1 cellular context compared by ENCODE assay signal in the genomic region with DNA sequence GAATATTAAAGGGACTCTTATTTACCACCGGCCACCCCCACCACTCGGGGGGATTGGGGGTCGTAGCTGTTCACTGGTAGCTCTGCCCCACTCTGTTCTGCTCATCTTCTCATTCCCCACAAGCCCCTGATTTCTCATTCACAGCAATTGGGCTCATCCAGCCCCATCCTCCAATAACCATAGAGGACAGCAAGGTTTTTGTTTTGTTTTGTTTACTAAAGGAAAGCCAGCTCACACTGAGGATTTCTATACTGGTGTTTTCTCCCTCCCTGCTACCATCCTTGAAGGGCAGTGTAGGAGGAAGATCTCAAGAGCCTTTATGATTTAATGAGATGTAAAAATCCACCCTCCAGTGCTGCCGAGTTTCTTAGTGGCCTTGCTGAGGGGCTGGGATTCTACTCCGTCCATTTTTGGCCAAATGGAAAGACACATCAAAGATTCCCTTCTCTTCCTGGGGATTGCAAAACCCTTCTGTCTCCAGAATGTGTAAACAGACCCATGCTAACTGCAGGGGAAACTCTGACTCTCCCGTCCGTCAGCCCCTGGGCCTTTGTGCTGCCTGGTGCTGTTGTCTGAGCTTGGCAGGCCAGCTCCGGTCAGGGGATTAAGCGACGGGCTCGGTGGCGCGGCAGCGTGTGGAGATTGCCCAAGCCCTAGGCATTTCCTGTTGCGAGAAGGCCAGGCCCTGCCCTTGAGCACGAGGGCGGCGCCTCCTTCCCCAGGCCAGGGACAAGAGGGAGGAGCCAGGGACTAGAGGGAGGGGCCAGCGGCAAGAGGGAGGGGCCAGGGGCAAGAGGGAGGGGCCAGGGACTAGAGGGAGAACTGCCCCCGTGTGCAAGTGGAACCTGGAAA.
TF ChIP-seq lines count a peak whose summit lies in the region.

No MANE protein-coding gene starts in this region.

TF ChIP-seq in HepG2, 621 proteins besides CTCF, POLR2A, EP300 and RAD21 (continued from another document):
- TF ChIP-seq, protein P1, sequence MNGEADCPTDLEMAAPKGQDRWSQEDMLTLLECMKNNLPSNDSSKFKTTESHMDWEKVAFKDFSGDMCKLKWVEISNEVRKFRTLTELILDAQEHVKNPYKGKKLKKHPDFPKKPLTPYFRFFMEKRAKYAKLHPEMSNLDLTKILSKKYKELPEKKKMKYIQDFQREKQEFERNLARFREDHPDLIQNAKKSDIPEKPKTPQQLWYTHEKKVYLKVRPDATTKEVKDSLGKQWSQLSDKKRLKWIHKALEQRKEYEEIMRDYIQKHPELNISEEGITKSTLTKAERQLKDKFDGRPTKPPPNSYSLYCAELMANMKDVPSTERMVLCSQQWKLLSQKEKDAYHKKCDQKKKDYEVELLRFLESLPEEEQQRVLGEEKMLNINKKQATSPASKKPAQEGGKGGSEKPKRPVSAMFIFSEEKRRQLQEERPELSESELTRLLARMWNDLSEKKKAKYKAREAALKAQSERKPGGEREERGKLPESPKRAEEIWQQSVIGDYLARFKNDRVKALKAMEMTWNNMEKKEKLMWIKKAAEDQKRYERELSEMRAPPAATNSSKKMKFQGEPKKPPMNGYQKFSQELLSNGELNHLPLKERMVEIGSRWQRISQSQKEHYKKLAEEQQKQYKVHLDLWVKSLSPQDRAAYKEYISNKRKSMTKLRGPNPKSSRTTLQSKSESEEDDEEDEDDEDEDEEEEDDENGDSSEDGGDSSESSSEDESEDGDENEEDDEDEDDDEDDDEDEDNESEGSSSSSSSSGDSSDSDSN (CRISPR knock-in tag; IDR thresholded peaks at IDR 0.05) = peak; percentile 99
- TF ChIP-seq, protein P2, sequence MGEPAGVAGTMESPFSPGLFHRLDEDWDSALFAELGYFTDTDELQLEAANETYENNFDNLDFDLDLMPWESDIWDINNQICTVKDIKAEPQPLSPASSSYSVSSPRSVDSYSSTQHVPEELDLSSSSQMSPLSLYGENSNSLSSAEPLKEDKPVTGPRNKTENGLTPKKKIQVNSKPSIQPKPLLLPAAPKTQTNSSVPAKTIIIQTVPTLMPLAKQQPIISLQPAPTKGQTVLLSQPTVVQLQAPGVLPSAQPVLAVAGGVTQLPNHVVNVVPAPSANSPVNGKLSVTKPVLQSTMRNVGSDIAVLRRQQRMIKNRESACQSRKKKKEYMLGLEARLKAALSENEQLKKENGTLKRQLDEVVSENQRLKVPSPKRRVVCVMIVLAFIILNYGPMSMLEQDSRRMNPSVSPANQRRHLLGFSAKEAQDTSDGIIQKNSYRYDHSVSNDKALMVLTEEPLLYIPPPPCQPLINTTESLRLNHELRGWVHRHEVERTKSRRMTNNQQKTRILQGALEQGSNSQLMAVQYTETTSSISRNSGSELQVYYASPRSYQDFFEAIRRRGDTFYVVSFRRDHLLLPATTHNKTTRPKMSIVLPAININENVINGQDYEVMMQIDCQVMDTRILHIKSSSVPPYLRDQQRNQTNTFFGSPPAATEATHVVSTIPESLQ (CRISPR knock-in tag; conservative IDR thresholded peaks at IDR 0.05) = no peak
- TF ChIP-seq, protein P3, sequence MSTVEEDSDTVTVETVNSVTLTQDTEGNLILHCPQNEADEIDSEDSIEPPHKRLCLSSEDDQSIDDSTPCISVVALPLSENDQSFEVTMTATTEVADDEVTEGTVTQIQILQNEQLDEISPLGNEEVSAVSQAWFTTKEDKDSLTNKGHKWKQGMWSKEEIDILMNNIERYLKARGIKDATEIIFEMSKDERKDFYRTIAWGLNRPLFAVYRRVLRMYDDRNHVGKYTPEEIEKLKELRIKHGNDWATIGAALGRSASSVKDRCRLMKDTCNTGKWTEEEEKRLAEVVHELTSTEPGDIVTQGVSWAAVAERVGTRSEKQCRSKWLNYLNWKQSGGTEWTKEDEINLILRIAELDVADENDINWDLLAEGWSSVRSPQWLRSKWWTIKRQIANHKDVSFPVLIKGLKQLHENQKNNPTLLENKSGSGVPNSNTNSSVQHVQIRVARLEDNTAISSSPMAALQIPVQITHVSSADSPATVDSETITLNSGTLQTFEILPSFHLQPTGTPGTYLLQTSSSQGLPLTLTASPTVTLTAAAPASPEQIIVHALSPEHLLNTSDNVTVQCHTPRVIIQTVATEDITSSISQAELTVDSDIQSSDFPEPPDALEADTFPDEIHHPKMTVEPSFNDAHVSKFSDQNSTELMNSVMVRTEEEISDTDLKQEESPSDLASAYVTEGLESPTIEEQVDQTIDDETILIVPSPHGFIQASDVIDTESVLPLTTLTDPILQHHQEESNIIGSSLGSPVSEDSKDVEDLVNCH (CRISPR knock-in tag; IDR thresholded peaks at IDR 0.05) = no peak
- TF ChIP-seq ADNP (CRISPR knock-in tag; IDR thresholded peaks at IDR 0.05) (peak; percentile 74), ELF1 (CRISPR knock-in tag; IDR thresholded peaks at IDR 0.05) (peak; percentile 92), ZNF317 (CRISPR knock-in tag; IDR thresholded peaks at IDR 0.05) (peak; percentile 92), ZNF746 (CRISPR knock-in tag; IDR thresholded peaks at IDR 0.05) (peak; percentile 98), NR2F2 (IDR thresholded peaks at IDR 0.05; ENCODE audit: borderline replicate concordance, low read depth) (peak; percentile 39; the same call in 1 of the 2 replicates), ZNF75D (CRISPR knock-in tag; IDR thresholded peaks at IDR 0.05; ENCODE audit: borderline replicate concordance) (no peak), NR1H2 (CRISPR knock-in tag; IDR thresholded peaks at IDR 0.05; ENCODE audit: borderline replicate concordance, low read depth) (no peak; the same call in 1 of the 2 replicates)
- TF ChIP-seq, protein P4, sequence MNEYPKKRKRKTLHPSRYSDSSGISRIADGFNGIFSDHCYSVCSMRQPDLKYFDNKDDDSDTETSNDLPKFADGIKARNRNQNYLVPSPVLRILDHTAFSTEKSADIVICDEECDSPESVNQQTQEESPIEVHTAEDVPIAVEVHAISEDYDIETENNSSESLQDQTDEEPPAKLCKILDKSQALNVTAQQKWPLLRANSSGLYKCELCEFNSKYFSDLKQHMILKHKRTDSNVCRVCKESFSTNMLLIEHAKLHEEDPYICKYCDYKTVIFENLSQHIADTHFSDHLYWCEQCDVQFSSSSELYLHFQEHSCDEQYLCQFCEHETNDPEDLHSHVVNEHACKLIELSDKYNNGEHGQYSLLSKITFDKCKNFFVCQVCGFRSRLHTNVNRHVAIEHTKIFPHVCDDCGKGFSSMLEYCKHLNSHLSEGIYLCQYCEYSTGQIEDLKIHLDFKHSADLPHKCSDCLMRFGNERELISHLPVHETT (CRISPR knock-in tag; conservative IDR thresholded peaks at IDR 0.05) = peak; percentile 97
- TF ChIP-seq, protein P5, sequence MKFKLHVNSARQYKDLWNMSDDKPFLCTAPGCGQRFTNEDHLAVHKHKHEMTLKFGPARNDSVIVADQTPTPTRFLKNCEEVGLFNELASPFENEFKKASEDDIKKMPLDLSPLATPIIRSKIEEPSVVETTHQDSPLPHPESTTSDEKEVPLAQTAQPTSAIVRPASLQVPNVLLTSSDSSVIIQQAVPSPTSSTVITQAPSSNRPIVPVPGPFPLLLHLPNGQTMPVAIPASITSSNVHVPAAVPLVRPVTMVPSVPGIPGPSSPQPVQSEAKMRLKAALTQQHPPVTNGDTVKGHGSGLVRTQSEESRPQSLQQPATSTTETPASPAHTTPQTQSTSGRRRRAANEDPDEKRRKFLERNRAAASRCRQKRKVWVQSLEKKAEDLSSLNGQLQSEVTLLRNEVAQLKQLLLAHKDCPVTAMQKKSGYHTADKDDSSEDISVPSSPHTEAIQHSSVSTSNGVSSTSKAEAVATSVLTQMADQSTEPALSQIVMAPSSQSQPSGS (CRISPR knock-in tag; IDR thresholded peaks at IDR 0.05) = peak; percentile 98
